18 cellular contexts compared by ENCODE assay signal in genomic region chr7:123637203-123637602, GRCh38. TPM values are rescaled to one million over a fixed set of nuclear protein-coding genes. Genes with fewer than 3 reads are reported as not detected.
DNase-seq lines count a peak whose midpoint lies in the region; ATAC-seq, FAIRE-seq and TF ChIP-seq lines count a peak whose summit lies in the region.
"Had no signal": no experiment of that assay in that cellular context is flagged by ENCODE, and none has a peak within 500 bp of the region (broad histone marks: within the 10 kb centered on the region; RNA-seq: fewer than 3 reads in every experiment).

No MANE protein-coding gene starts in this region.

- no peak for TF ChIP-seq POLR2A in GM12891 (IDR thresholded peaks at IDR 0.05; ENCODE audit: low read depth, low read length)

- H3K4me1 ChIP-seq in BE2C: no peaks in the 10 kb centered on the region; the same call in 1 of the 2 replicates
- H3K4me1 ChIP-seq: BLaER1 had no signal

- no peak for FAIRE-seq in GM12891 (lab: Jason Lieb, UNC)
- FAIRE-seq: endometrium had no signal

- no peak overlapping the region for H3K4me3 ChIP-seq in BE2C (ENCODE audit: low read depth, low read length)
- H3K4me3 ChIP-seq in H7 (ENCODE audit: insufficient read depth, low read depth, low read length): no peak overlapping the region
- H3K4me3 ChIP-seq: BLaER1 had no signal

- intact Hi-C loops in posterior vena cava (cut with DNase I): no loop called here

- no peak for ATAC-seq in HG03039 (IDR thresholded peaks at IDR 0.05; ENCODE audit: unreplicated experiment)

- H3K36me3 ChIP-seq in BE2C: no peaks in the 10 kb centered on the region
- no peaks in the 10 kb centered on the region for H3K36me3 ChIP-seq in H7 (replicated peaks; ENCODE audit: control insufficient read depth, insufficient read depth, low read length)
- H3K36me3 ChIP-seq: BLaER1 had no signal

- DNase-seq in BE2C (no peak), H7 (peak; percentile 40), islet precursor cell (peak; percentile 69), posterior vena cava (ENCODE audit: low spot score) (no peak), GM12891 (ENCODE audit: insufficient read length, low spot score) (no peak), activated T-cell treated with anti-CD3 and anti-CD28 coated beads for 4 hours (no peak)
- DNase-seq: activated CD4-positive, CD25-positive, alpha-beta regulatory T cell; activated CD8-positive, alpha-beta memory T cell treated with anti-CD3 and anti-CD28 coated beads, Interleukin-2, amount 50 U/mL, for 4 hours; central memory CD4-positive, alpha-beta T cell; kidney glomerular epithelial cell; MM.1S; NCI-H2029 treated with DMSO at 0.1 percent for 48 hours; retina had no signal

- H3K27me3 ChIP-seq in BE2C (no peaks in the 10 kb centered on the region), H7 (ENCODE audit: control insufficient read depth, insufficient read depth, low read length) (no peaks in the 10 kb centered on the region)
- H3K27me3 ChIP-seq: BLaER1 had no signal

- no peaks in the 10 kb centered on the region for H3K9me3 ChIP-seq in BE2C
- H3K9me3 ChIP-seq: BLaER1 had no signal

- peak overlapping the region; percentile 8; the same call in 1 of the 2 replicates for H3K27ac ChIP-seq in VCaP
- H3K27ac ChIP-seq: BLaER1 had no signal

- peak; percentile 32; the same call in 1 of the 2 replicates for TF ChIP-seq CTCF in BE2C (IDR thresholded peaks at IDR 0.05; ENCODE audit: low read depth, low read length)
- TF ChIP-seq CTCF in VCaP (conservative IDR thresholded peaks at IDR 0.05): no peak

TF ChIP-seq in GM12891, 5 proteins besides CTCF, POLR2A, EP300 and RAD21:
- no peak for TF ChIP-seq SPI1 (IDR thresholded peaks at IDR 0.05; ENCODE audit: low read depth, low read length)
- no peak for TF ChIP-seq POLR2AphosphoS5 (IDR thresholded peaks at IDR 0.05; ENCODE audit: low read depth, low read length)
- TF ChIP-seq POU2F2 (IDR thresholded peaks at IDR 0.05; ENCODE audit: low read depth, low read length): no peak
- no peak for TF ChIP-seq TAF1 (IDR thresholded peaks at IDR 0.05; ENCODE audit: low read depth, low read length)
- TF ChIP-seq PAX5 (IDR thresholded peaks at IDR 0.05; ENCODE audit: insufficient read depth, low read length, severe bottlenecking): no peak

RNA-seq across cellular contexts. Expression of gene LMOD2, which starts 18.5 kb away (rescaled TPM):
- not detected for polyA plus RNA-seq in BE2C (2012; ENCODE audit: insufficient read depth, insufficient read length, low read depth)
- not detected in 2 replicates for total RNA-seq in H7 (2014; rRNA removed; shearing (Covaris generic))
- not detected for total RNA-seq in posterior vena cava
- polyA plus RNA-seq in GM12891 (2012; ENCODE audit: low read depth, missing spikeins): not detected
- total RNA-seq: HT1080 had no signal

RNA-seq across cellular contexts. Expression of gene ASB15, which starts 35.6 kb away (rescaled TPM):
- polyA plus RNA-seq in BE2C (2012; ENCODE audit: insufficient read depth, insufficient read length, low read depth): not detected
- total RNA-seq in H7 (2014; rRNA removed; shearing (Covaris generic)): not detected in 2 replicates
- not detected for total RNA-seq in posterior vena cava
- polyA plus RNA-seq in GM12891 (2012; ENCODE audit: low read depth, missing spikeins): not detected
- total RNA-seq: HT1080 had no signal

Comparison
In these comparisons a context has a peak if more than half of its experiments do, and no peak if none do; other contexts are left out.
1. DNase-seq: peak in H7 (single experiment) and islet precursor cell (single experiment); none in BE2C (single experiment), posterior vena cava (single experiment), GM12891 (single experiment) and activated T-cell treated with anti-CD3 and anti-CD28 coated beads for 4 hours (single experiment).